ENCODE assay signal across 1 cellular context in genomic region chr2:88627856-88628568, GRCh38.
A peak's percentile ranks its signal among the peaks of the same experiment; 100 is the strongest.
TF ChIP-seq lines count a peak whose summit lies in the region.

No MANE protein-coding gene starts in this region.

TF ChIP-seq in GM23338, 12 proteins besides CTCF, POLR2A, EP300 and RAD21 (continued from another document):
- TF ChIP-seq POLR2AphosphoS5 (IDR thresholded peaks at IDR 0.05; ENCODE audit: low read depth): peak; percentile 90
- peak; percentile 22 for TF ChIP-seq REST (IDR thresholded peaks at IDR 0.05; ENCODE audit: unreplicated experiment)
